Comparison of ENCODE assay signal across 1 cellular context in the genomic region with DNA sequence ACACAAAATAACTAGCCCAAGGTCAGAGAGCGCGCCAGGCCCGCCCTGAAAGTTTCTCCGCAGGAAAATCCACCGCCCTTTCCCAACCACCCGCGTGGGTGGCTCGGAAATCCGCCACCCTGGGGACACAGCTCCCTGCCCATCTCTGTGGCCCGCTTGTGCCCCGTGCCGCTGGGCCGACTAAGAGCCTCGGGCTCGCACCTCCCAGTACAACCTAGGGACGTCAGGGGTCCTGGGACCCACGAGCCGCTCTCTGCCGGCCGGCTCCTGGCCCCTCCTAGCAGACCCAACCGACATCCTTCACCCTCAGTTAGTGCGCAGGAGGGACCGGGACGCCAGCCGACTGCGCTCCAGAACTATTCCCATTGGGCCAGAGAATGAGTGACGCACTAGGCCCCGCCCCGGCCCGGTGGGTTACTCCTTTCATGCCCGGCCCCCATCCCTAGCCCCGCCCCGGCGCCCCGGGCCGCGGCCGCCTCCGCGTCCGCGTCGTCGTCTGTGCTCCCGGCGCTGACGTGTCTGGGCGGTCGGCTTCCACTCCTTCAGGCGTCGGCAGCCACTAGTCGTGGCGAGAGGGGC.
TF ChIP-seq lines count a peak whose summit lies in the region.

No MANE protein-coding gene starts in this region.

TF ChIP-seq in HepG2, 621 proteins besides CTCF, POLR2A, EP300 and RAD21 (continued from another document and continues in another):
- TF ChIP-seq, protein P1, sequence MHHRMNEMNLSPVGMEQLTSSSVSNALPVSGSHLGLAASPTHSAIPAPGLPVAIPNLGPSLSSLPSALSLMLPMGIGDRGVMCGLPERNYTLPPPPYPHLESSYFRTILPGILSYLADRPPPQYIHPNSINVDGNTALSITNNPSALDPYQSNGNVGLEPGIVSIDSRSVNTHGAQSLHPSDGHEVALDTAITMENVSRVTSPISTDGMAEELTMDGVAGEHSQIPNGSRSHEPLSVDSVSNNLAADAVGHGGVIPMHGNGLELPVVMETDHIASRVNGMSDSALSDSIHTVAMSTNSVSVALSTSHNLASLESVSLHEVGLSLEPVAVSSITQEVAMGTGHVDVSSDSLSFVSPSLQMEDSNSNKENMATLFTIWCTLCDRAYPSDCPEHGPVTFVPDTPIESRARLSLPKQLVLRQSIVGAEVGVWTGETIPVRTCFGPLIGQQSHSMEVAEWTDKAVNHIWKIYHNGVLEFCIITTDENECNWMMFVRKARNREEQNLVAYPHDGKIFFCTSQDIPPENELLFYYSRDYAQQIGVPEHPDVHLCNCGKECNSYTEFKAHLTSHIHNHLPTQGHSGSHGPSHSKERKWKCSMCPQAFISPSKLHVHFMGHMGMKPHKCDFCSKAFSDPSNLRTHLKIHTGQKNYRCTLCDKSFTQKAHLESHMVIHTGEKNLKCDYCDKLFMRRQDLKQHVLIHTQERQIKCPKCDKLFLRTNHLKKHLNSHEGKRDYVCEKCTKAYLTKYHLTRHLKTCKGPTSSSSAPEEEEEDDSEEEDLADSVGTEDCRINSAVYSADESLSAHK (CRISPR knock-in tag; IDR thresholded peaks at IDR 0.05; ENCODE audit: borderline replicate concordance), result no peak
- no peak for TF ChIP-seq TMF1 (CRISPR knock-in tag; IDR thresholded peaks at IDR 0.05; ENCODE audit: low read depth)
- no peak for TF ChIP-seq ZFYVE20 (CRISPR knock-in tag; IDR thresholded peaks at IDR 0.05; ENCODE audit: borderline replicate concordance, low read depth)
- no peak for TF ChIP-seq ZKSCAN8 (CRISPR knock-in tag; IDR thresholded peaks at IDR 0.05; ENCODE audit: borderline replicate concordance)
- TF ChIP-seq ZNF816 (CRISPR knock-in tag; IDR thresholded peaks at IDR 0.05; ENCODE audit: borderline replicate concordance), result no peak
- TF ChIP-seq ZNF879 (CRISPR knock-in tag; IDR thresholded peaks at IDR 0.05), result no peak
- TF ChIP-seq ZNF749 (CRISPR knock-in tag; IDR thresholded peaks at IDR 0.05; ENCODE audit: borderline replicate concordance), result no peak
- TF ChIP-seq MBNL3 (CRISPR knock-in tag; conservative IDR thresholded peaks at IDR 0.05), result no peak
- no peak for TF ChIP-seq MED8 (CRISPR knock-in tag; IDR thresholded peaks at IDR 0.05; ENCODE audit: insufficient replicate concordance)
- 0 out of 2 replicates have a peak, but pooled peaks have one; percentile 18 for TF ChIP-seq ELF4 (CRISPR knock-in tag; IDR thresholded peaks at IDR 0.05; ENCODE audit: borderline replicate concordance)
- peak; percentile 6; the same call in 1 of the 2 replicates for TF ChIP-seq ZNF678 (CRISPR knock-in tag; IDR thresholded peaks at IDR 0.05)
- peak; percentile 18; the same call in 1 of the 2 replicates for TF ChIP-seq ZNF792 (CRISPR knock-in tag; IDR thresholded peaks at IDR 0.05)
- no peak; the same call in 1 of the 2 replicates for TF ChIP-seq ZNF552 (CRISPR knock-in tag; IDR thresholded peaks at IDR 0.05; ENCODE audit: borderline replicate concordance)
- 0 out of 2 replicates have a peak, but pooled peaks have one; percentile 1 for TF ChIP-seq TGIF2 (CRISPR knock-in tag; IDR thresholded peaks at IDR 0.05)
- TF ChIP-seq, protein P2, sequence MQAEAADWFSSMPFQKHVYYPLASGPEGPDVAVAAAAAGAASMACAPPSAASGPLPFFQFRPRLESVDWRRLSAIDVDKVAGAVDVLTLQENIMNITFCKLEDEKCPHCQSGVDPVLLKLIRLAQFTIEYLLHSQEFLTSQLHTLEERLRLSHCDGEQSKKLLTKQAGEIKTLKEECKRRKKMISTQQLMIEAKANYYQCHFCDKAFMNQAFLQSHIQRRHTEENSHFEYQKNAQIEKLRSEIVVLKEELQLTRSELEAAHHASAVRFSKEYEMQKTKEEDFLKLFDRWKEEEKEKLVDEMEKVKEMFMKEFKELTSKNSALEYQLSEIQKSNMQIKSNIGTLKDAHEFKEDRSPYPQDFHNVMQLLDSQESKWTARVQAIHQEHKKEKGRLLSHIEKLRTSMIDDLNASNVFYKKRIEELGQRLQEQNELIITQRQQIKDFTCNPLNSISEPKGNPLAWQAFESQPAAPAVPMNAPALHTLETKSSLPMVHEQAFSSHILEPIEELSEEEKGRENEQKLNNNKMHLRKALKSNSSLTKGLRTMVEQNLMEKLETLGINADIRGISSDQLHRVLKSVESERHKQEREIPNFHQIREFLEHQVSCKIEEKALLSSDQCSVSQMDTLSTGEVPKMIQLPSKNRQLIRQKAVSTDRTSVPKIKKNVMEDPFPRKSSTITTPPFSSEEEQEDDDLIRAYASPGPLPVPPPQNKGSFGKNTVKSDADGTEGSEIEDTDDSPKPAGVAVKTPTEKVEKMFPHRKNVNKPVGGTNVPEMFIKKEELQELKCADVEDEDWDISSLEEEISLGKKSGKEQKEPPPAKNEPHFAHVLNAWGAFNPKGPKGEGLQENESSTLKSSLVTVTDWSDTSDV (CRISPR knock-in tag; IDR thresholded peaks at IDR 0.05), result no peak
- no peak for TF ChIP-seq SSRP1 (CRISPR knock-in tag; IDR thresholded peaks at IDR 0.05)
- no peak for TF ChIP-seq KLF9 (CRISPR knock-in tag; IDR thresholded peaks at IDR 0.05; ENCODE audit: low read depth)
- TF ChIP-seq, protein P3, sequence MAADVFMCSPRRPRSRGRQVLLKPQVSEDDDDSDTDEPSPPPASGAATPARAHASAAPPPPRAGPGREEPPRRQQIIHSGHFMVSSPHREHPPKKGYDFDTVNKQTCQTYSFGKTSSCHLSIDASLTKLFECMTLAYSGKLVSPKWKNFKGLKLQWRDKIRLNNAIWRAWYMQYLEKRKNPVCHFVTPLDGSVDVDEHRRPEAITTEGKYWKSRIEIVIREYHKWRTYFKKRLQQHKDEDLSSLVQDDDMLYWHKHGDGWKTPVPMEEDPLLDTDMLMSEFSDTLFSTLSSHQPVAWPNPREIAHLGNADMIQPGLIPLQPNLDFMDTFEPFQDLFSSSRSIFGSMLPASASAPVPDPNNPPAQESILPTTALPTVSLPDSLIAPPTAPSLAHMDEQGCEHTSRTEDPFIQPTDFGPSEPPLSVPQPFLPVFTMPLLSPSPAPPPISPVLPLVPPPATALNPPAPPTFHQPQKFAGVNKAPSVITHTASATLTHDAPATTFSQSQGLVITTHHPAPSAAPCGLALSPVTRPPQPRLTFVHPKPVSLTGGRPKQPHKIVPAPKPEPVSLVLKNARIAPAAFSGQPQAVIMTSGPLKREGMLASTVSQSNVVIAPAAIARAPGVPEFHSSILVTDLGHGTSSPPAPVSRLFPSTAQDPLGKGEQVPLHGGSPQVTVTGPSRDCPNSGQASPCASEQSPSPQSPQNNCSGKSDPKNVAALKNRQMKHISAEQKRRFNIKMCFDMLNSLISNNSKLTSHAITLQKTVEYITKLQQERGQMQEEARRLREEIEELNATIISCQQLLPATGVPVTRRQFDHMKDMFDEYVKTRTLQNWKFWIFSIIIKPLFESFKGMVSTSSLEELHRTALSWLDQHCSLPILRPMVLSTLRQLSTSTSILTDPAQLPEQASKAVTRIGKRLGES (CRISPR knock-in tag; IDR thresholded peaks at IDR 0.05; ENCODE audit: borderline replicate concordance), result no peak
- no peak for TF ChIP-seq NR3C1 (CRISPR knock-in tag; IDR thresholded peaks at IDR 0.05)
- peak; percentile 41; the same call in 1 of the 2 replicates for TF ChIP-seq ZNF580 (CRISPR knock-in tag; IDR thresholded peaks at IDR 0.05; ENCODE audit: borderline replicate concordance, low read depth)
- TF ChIP-seq ZNF17 (CRISPR knock-in tag; IDR thresholded peaks at IDR 0.05), result no peak
- no peak for TF ChIP-seq FOXK1 (CRISPR knock-in tag; IDR thresholded peaks at IDR 0.05; ENCODE audit: borderline replicate concordance, low read depth)
- no peak; the same call in 1 of the 2 replicates for TF ChIP-seq SAFB2 (CRISPR knock-in tag; IDR thresholded peaks at IDR 0.05; ENCODE audit: borderline replicate concordance, low read depth)
- TF ChIP-seq, protein P4, sequence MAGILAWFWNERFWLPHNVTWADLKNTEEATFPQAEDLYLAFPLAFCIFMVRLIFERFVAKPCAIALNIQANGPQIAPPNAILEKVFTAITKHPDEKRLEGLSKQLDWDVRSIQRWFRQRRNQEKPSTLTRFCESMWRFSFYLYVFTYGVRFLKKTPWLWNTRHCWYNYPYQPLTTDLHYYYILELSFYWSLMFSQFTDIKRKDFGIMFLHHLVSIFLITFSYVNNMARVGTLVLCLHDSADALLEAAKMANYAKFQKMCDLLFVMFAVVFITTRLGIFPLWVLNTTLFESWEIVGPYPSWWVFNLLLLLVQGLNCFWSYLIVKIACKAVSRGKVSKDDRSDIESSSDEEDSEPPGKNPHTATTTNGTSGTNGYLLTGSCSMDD (CRISPR knock-in tag; IDR thresholded peaks at IDR 0.05), result no peak
- TF ChIP-seq ZFP36L2 (CRISPR knock-in tag; IDR thresholded peaks at IDR 0.05), result no peak
- TF ChIP-seq NFRKB (IDR thresholded peaks at IDR 0.05), result no peak
- peak; percentile 68 for TF ChIP-seq SKI (IDR thresholded peaks at IDR 0.05; ENCODE audit: partially characterized antibody)
- peak; percentile 14; the same call in 1 of the 2 replicates for TF ChIP-seq ZFY (CRISPR knock-in tag; IDR thresholded peaks at IDR 0.05)
- TF ChIP-seq MBD4 (IDR thresholded peaks at IDR 0.05; ENCODE audit: borderline replicate concordance, low read length), result no peak
- TF ChIP-seq KLF6 (CRISPR knock-in tag; IDR thresholded peaks at IDR 0.05), result no peak; the same call in 1 of the 2 replicates
- TF ChIP-seq ZNF280B (CRISPR knock-in tag; IDR thresholded peaks at IDR 0.05; ENCODE audit: borderline replicate concordance), result no peak
- TF ChIP-seq RFXANK (CRISPR knock-in tag; IDR thresholded peaks at IDR 0.05), result no peak
- no peak for TF ChIP-seq ZNF33A (CRISPR knock-in tag; IDR thresholded peaks at IDR 0.05; ENCODE audit: borderline replicate concordance)
- TF ChIP-seq ZNF747 (CRISPR knock-in tag; IDR thresholded peaks at IDR 0.05; ENCODE audit: borderline replicate concordance), result no peak
- TF ChIP-seq RFXAP (CRISPR knock-in tag; IDR thresholded peaks at IDR 0.05; ENCODE audit: borderline replicate concordance), result no peak
- TF ChIP-seq, protein P5, sequence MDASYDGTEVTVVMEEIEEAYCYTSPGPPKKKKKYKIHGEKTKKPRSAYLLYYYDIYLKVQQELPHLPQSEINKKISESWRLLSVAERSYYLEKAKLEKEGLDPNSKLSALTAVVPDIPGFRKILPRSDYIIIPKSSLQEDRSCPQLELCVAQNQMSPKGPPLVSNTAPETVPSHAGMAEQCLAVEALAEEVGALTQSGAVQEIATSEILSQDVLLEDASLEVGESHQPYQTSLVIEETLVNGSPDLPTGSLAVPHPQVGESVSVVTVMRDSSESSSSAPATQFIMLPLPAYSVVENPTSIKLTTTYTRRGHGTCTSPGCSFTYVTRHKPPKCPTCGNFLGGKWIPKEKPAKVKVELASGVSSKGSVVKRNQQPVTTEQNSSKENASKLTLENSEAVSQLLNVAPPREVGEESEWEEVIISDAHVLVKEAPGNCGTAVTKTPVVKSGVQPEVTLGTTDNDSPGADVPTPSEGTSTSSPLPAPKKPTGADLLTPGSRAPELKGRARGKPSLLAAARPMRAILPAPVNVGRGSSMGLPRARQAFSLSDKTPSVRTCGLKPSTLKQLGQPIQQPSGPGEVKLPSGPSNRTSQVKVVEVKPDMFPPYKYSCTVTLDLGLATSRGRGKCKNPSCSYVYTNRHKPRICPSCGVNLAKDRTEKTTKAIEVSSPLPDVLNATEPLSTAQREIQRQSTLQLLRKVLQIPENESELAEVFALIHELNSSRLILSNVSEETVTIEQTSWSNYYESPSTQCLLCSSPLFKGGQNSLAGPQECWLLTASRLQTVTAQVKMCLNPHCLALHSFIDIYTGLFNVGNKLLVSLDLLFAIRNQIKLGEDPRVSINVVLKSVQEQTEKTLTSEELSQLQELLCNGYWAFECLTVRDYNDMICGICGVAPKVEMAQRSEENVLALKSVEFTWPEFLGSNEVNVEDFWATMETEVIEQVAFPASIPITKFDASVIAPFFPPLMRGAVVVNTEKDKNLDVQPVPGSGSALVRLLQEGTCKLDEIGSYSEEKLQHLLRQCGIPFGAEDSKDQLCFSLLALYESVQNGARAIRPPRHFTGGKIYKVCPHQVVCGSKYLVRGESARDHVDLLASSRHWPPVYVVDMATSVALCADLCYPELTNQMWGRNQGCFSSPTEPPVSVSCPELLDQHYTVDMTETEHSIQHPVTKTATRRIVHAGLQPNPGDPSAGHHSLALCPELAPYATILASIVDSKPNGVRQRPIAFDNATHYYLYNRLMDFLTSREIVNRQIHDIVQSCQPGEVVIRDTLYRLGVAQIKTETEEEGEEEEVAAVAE (CRISPR knock-in tag; IDR thresholded peaks at IDR 0.05; ENCODE audit: borderline replicate concordance), result no peak
- no peak for TF ChIP-seq ZNF660 (CRISPR knock-in tag; IDR thresholded peaks at IDR 0.05; ENCODE audit: borderline replicate concordance, low read depth)
- no peak for TF ChIP-seq PHF20 (CRISPR knock-in tag; IDR thresholded peaks at IDR 0.05)
- no peak; the same call in 1 of the 2 replicates for TF ChIP-seq MXD1 (CRISPR knock-in tag; IDR thresholded peaks at IDR 0.05)
- TF ChIP-seq MED1 (CRISPR knock-in tag; IDR thresholded peaks at IDR 0.05), result peak; percentile 37; the same call in 1 of the 2 replicates
- no peak for TF ChIP-seq GATA4 (IDR thresholded peaks at IDR 0.05; ENCODE audit: borderline replicate concordance, low read depth)
- no peak for TF ChIP-seq ZNF383 (CRISPR knock-in tag; IDR thresholded peaks at IDR 0.05; ENCODE audit: borderline replicate concordance)
- peak; percentile 4; the same call in 1 of the 2 replicates for TF ChIP-seq NFKB2 (CRISPR knock-in tag; IDR thresholded peaks at IDR 0.05; ENCODE audit: borderline replicate concordance)
- peak; percentile 80 for TF ChIP-seq RBFOX2 (IDR thresholded peaks at IDR 0.05; ENCODE audit: low read depth, low read length)
- no peak for TF ChIP-seq NR1H2 (CRISPR knock-in tag; IDR thresholded peaks at IDR 0.05; ENCODE audit: borderline replicate concordance, low read depth)
- no peak for TF ChIP-seq SMARCC2 (IDR thresholded peaks at IDR 0.05)
- no peak for TF ChIP-seq FOXC1 (CRISPR knock-in tag; IDR thresholded peaks at IDR 0.05; ENCODE audit: borderline replicate concordance)
